ENCODE assay signal across 18 cellular contexts in genomic region chr20:61923371-61924166, GRCh38.
DNase-seq lines count a peak whose midpoint lies in the region; ATAC-seq, FAIRE-seq and TF ChIP-seq lines count a peak whose summit lies in the region.
"Had no signal": no experiment of that assay in that cellular context is flagged by ENCODE, and none has a peak within 500 bp of the region (broad histone marks: within the 10 kb centered on the region; RNA-seq: fewer than 3 reads in every experiment).

No MANE protein-coding gene starts in this region.

- in situ Hi-C loops in HepG2 (cut with HindIII; ENCODE audit: extremely low pct_ligation_motif_present, low pct_unique_long_range_greater_than_20kb), result no loop called here

- 26% methylated on average over 23 of the region's 28 CpGs for WGBS in HepG2 (ENCODE audit: low lambda C conversion rate)
- 80 to 91% (median 88%) methylated on average over 17 to 28 of the region's 28 CpGs for WGBS in spleen, 5 donors

- CTCF ChIA-PET in HepG2 (lab: Yijun Ruan, JAX; ENCODE audit: low intra/inter-chr PET ratio, low total read pairs) (no interaction called here), PC-9 (lab: Charles Lee) (no interaction called here)

- H3K4me2 ChIP-seq in HepG2 (ENCODE audit: low read depth, low read length) (no peak overlapping the region), PC-9 (no peak overlapping the region)
- H3K4me2 ChIP-seq: KMS-11 had no signal

- H3K79me2 ChIP-seq in HepG2 (ENCODE audit: insufficient read depth, low read length) (no peaks in the 10 kb centered on the region), PC-9 (ENCODE audit: low read depth) (no peaks in the 10 kb centered on the region)

- H3K27ac ChIP-seq in right atrium auricular region (no peak overlapping the region), RWPE2 (ENCODE audit: poor library complexity, severe bottlenecking) (no peak overlapping the region), HepG2 (ENCODE audit: extremely low read length, insufficient read depth, low read length) (no peak overlapping the region), spleen (no peak overlapping the region), PC-9 (no peak overlapping the region)
- H3K27ac ChIP-seq: KMS-11, SK-N-MC had no signal

- TF ChIP-seq RAD21 in HepG2 (CRISPR knock-in tag; IDR thresholded peaks at IDR 0.05), result no peak

- TF ChIP-seq CTCF in right atrium auricular region (IDR thresholded peaks at IDR 0.05), result no peak
- TF ChIP-seq CTCF in RWPE2 (IDR thresholded peaks at IDR 0.05; ENCODE audit: poor library complexity, severe bottlenecking), result no peak
- TF ChIP-seq CTCF in HepG2 (CRISPR knock-in tag; IDR thresholded peaks at IDR 0.05), result no peak
- no peak for TF ChIP-seq CTCF in spleen (IDR thresholded peaks at IDR 0.05 in 8 of 11, conservative IDR thresholded peaks at IDR 0.05 in 3 of 11)
- no peak for TF ChIP-seq CTCF in PC-9 (conservative IDR thresholded peaks at IDR 0.05)

- no peak for FAIRE-seq in HepG2 (lab: Jason Lieb, UNC)

- intact Hi-C loops in Right ventricle myocardium inferior (cut with DNase I) (no loop called here), HepG2 (cut with micrococcal nuclease; ENCODE audit: unreplicated experiment) (no loop called here), spleen (cut with DNase I; ENCODE audit: low total_unique reads) (no loop called here), PC-9 (cut with micrococcal nuclease; ENCODE audit: unreplicated experiment) (no loop called here)

- ATAC-seq in Right ventricle myocardium inferior (no peak), RWPE2 (ENCODE audit: low read depth) (no peak), HepG2 (peak; percentile 53), HG02678 (IDR thresholded peaks at IDR 0.05; ENCODE audit: unreplicated experiment) (no peak), GM19324 (IDR thresholded peaks at IDR 0.05; ENCODE audit: low FRiP score, unreplicated experiment) (no peak)
- ATAC-seq: HCT116 had no signal

- H3F3A ChIP-seq in PC-9 (ENCODE audit: insufficient read depth, low read depth), result no peaks in the 10 kb centered on the region

- H4K20me1 ChIP-seq in HepG2 (ENCODE audit: insufficient read depth, low read length) (no peaks in the 10 kb centered on the region; the same call in 1 of the 2 replicates), PC-9 (ENCODE audit: insufficient read depth) (no peaks in the 10 kb centered on the region)

- no peak for TF ChIP-seq EP300 in HepG2 (IDR thresholded peaks at IDR 0.05; ENCODE audit: low read depth in 2 of 2, low read length in 2 of 2)
- no peak for TF ChIP-seq EP300 in HepG2 (CRISPR knock-in tag; IDR thresholded peaks at IDR 0.05; ENCODE audit: borderline replicate concordance)

- H3K9me3 ChIP-seq in right atrium auricular region, result no peaks in the 10 kb centered on the region
- no peaks in the 10 kb centered on the region for H3K9me3 ChIP-seq in RWPE2 (ENCODE audit: severe bottlenecking)
- no peaks in the 10 kb centered on the region for H3K9me3 ChIP-seq in HepG2 (ENCODE audit: low read length)
- no peaks in the 10 kb centered on the region for H3K9me3 ChIP-seq in spleen
- no peaks in the 10 kb centered on the region for H3K9me3 ChIP-seq in PC-9 (ENCODE audit: insufficient read depth, low read depth)

- H3K27me3 ChIP-seq in right atrium auricular region (no peaks in the 10 kb centered on the region), RWPE2 (ENCODE audit: insufficient read depth, poor library complexity, severe bottlenecking) (no peaks in the 10 kb centered on the region), HepG2 (ENCODE audit: control insufficient read depth in 1 of 2, insufficient read depth in 2 of 2, low read length in 2 of 2) (peaks cover 20 to 56% of the 10 kb centered on the region in 2 experiments), spleen (replicated peaks in 1 of 7) (peaks cover 0 to 24% (median 0%) of the 10 kb centered on the region in 7 donors), PC-9 (ENCODE audit: insufficient read depth, low read depth) (peaks cover 41% of the 10 kb centered on the region)

- H3K9ac ChIP-seq in HepG2 (ENCODE audit: insufficient read depth, low read depth, low read length), result no peak overlapping the region
- H3K9ac ChIP-seq: KMS-11 had no signal

- BruUV-seq in HepG2 (replicated peaks; lab: Mats Ljungman, UMichigan), result no TSS peak
- BruUV-seq in PC-9 (replicated peaks; lab: Mats Ljungman, UMichigan), result no TSS peak

- H3K9me2 ChIP-seq in PC-9 (ENCODE audit: insufficient read depth), result no peaks in the 10 kb centered on the region

- H2AFZ ChIP-seq in HepG2 (ENCODE audit: low read length) (no peak overlapping the region), PC-9 (no peak overlapping the region)

- H3K4me1 ChIP-seq in right atrium auricular region (no peaks in the 10 kb centered on the region), RWPE2 (ENCODE audit: insufficient read depth, poor library complexity, severe bottlenecking) (no peaks in the 10 kb centered on the region), HepG2 (ENCODE audit: insufficient read depth, low read length) (no peaks in the 10 kb centered on the region), spleen (no peaks in the 10 kb centered on the region), PC-9 (replicated peaks; ENCODE audit: insufficient read depth) (0 out of 2 replicates have a peak, but pooled peaks cover 11% of the 10 kb centered on the region)

- no peaks in the 10 kb centered on the region for H3K36me3 ChIP-seq in right atrium auricular region
- H3K36me3 ChIP-seq in RWPE2 (ENCODE audit: low read depth), result peaks cover 3% of the 10 kb centered on the region
- no peaks in the 10 kb centered on the region for H3K36me3 ChIP-seq in HepG2 (replicated peaks in 1 of 2; ENCODE audit: control insufficient read depth in 1 of 2, insufficient read depth in 2 of 2, low read length in 2 of 2)
- H3K36me3 ChIP-seq in spleen, result no peaks in the 10 kb centered on the region
- no peaks in the 10 kb centered on the region for H3K36me3 ChIP-seq in PC-9 (ENCODE audit: low read depth)

- DNase-seq in Right ventricle myocardium inferior (ENCODE audit: missing footprints), result peak; percentile 61
- no peak for DNase-seq in right atrium auricular region (ENCODE audit: low spot score)
- DNase-seq in RWPE2 (ENCODE audit: low spot score), result peak; percentile 80
- DNase-seq in HepG2 (ENCODE audit: low spot score), result no peak
- peak; percentile 54 for DNase-seq in spleen
- no peak for DNase-seq in PC-9
- DNase-seq: 8988T, DMS79 treated with DMSO at 0.1 percent for 48 hours, NCI-H1417, NCI-H187, NCI-H226, NCI-H524 treated with DMSO at 0.1 percent for 48 hours, SHP77 had no signal

- POLR2A ChIA-PET in HepG2 (lab: Yijun Ruan, JAX), result no interaction called here
- POLR2A ChIA-PET in PC-9 (lab: Charles Lee; ENCODE audit: unreplicated experiment), result no interaction called here

- TF ChIP-seq POLR2A in HepG2 (IDR thresholded peaks at IDR 0.05; ENCODE audit: insufficient read depth in 1 of 2, low read depth in 2 of 2, low read length in 2 of 2) (no peak), spleen (IDR thresholded peaks at IDR 0.05) (no peak)

- H3K4me3 ChIP-seq in right atrium auricular region (no peak overlapping the region), RWPE2 (ENCODE audit: severe bottlenecking) (no peak overlapping the region), HepG2 (replicated peaks in 1 of 3; ENCODE audit: insufficient read depth in 1 of 3, low read depth in 2 of 3, low read length in 3 of 3) (no peak overlapping the region), spleen (no peak overlapping the region), PC-9 (no peak overlapping the region)
- H3K4me3 ChIP-seq: SK-N-MC had no signal

TF ChIP-seq in HepG2, 621 proteins besides CTCF, POLR2A, EP300 and RAD21 (continues in another document):
- TF ChIP-seq MEIS2 (CRISPR knock-in tag; IDR thresholded peaks at IDR 0.05) (no peak), BORCS8-MEF2B (CRISPR knock-in tag; IDR thresholded peaks at IDR 0.05) (no peak), SRSF1 (optimal IDR thresholded peaks at IDR 0.05; ENCODE audit: low read depth, low read length) (no peak), SIN3A (IDR thresholded peaks at IDR 0.05; ENCODE audit: borderline replicate concordance, low read depth, low read length) (no peak), ZNF558 (CRISPR knock-in tag; IDR thresholded peaks at IDR 0.05; ENCODE audit: borderline replicate concordance) (no peak)

Comparison
In these comparisons a context has a peak if more than half of its experiments do, and no peak if none do; other contexts are left out.
1. DNase-seq: peak in Right ventricle myocardium inferior (single experiment), RWPE2 (single experiment) and spleen (single experiment); none in right atrium auricular region (single experiment), HepG2 (single experiment) and PC-9 (0 of 2).